ENCODE assay signal across 39 cellular contexts in genomic region chr21:41325138-41325537, GRCh38. TPM values are rescaled to one million over a fixed set of nuclear protein-coding genes. Genes with fewer than 3 reads are reported as not detected.
"Had no signal": no experiment of that assay in that cellular context is flagged by ENCODE, and none has a peak within 500 bp of the region (broad histone marks: within the 10 kb centered on the region; RNA-seq: fewer than 3 reads in every experiment).

No MANE protein-coding gene starts in this region.

- H3K27ac Mint-ChIP-seq: activated B cell treated with CpG ODN at 0.5 μM for 24 hours; activated CD4-positive, alpha-beta memory T cell treated with anti-CD3 and anti-CD28 coated beads for 36 hours; activated CD4-positive, alpha-beta T cell treated with anti-CD3 and anti-CD28 coated beads, Interleukin-2, amount 10 ng/mL, durations not matched to agents 24 days and 14 days; activated CD8-positive, alpha-beta T cell treated with anti-CD3 and anti-CD28 coated beads for 36 hours; activated naive CD4-positive, alpha-beta T cell treated with anti-CD3 and anti-CD28 coated beads for 36 hours; activated naive CD4-positive, alpha-beta T cell treated with anti-CD3 and anti-CD28 coated beads, Interleukin-2, amount 50 U/mL, for 72 hours; activated naive CD8-positive, alpha-beta T cell treated with anti-CD3 and anti-CD28 coated beads for 36 hours; activated T-cell treated with anti-CD3 and anti-CD28 coated beads, Interleukin-2, amount 50 U/mL, for 72 hours; activated T-helper 1 cell treated with anti-CD3 and anti-CD28 coated beads, Interleukin-12 subunit alpha, Interleukin-12 subunit beta, Interleukin-2, Interleukin-4 antibody, amounts not matched to agents 30 ng/mL and 10 ng/mL and 1 ng/mL, durations not matched to agents 14 hours and 24 hours and 36 hours; activated T-helper 17 cell treated with anti-CD3 and anti-CD28 coated beads, Interleukin-2, amount 50 U/mL, for 72 hours; brain; T-helper 1 cell treated with Interleukin-12 subunit alpha and Interleukin-12 subunit beta and Interleukin-4 antibody, amounts not matched to agents 30 μg/mL and 1 μg/mL, for 36 hours; T-helper 2 cell treated with Interferon-gamma antibody and Interleukin-4, amounts not matched to agents 5 μg/mL and 100 μg/mL, for 36 hours had no signal

- H3K4me1 ChIP-seq: adrenal gland had no signal

- DNase-seq: activated B cell treated with CpG ODN at 0.5 μM for 24 hours; activated CD4-positive, alpha-beta memory T cell treated with anti-CD3 and anti-CD28 coated beads for 36 hours; activated CD4-positive, alpha-beta T cell treated with anti-CD3 and anti-CD28 coated beads for 4 hours; activated CD4-positive, alpha-beta T cell treated with anti-CD3 and anti-CD28 coated beads, Interleukin-2, amount 10 ng/mL, durations not matched to agents 24 days and 14 days; activated CD4-positive, alpha-beta T cell treated with anti-CD3 and anti-CD28 coated beads, Interleukin-2, amount 50 U/mL, for 1 hour; activated CD4-positive, alpha-beta T cell treated with anti-CD3 and anti-CD28 coated beads, Interleukin-2, amount 50 U/mL, for 4 hours; activated CD4-positive, CD25-positive, alpha-beta regulatory T cell treated with anti-CD3 and anti-CD28 coated beads, Interleukin-2, amount 50 U/mL, for 72 hours; activated CD8-positive, alpha-beta memory T cell treated with anti-CD3 and anti-CD28 coated beads, Interleukin-2, amount 50 U/mL, for 4 hours; activated CD8-positive, alpha-beta T cell treated with anti-CD3 and anti-CD28 coated beads for 36 hours; activated effector memory CD4-positive, alpha-beta T cell treated with anti-CD3 and anti-CD28 coated beads, Interleukin-2, amount 50 U/mL, for 16 hours; activated gamma-delta T cell treated with Interleukin-2 at 50 U/mL for 16 hours; activated naive CD4-positive, alpha-beta T cell; activated naive CD4-positive, alpha-beta T cell treated with anti-CD3 and anti-CD28 coated beads for 36 hours; activated naive CD4-positive, alpha-beta T cell treated with anti-CD3 and anti-CD28 coated beads, Interleukin-2, amount 50 U/mL, for 16 hours; activated naive CD8-positive, alpha-beta T cell treated with anti-CD3 and anti-CD28 coated beads for 36 hours; activated T-cell treated with anti-CD3 and anti-CD28 coated beads for 4 hours; activated T-cell treated with anti-CD3 and anti-CD28 coated beads, Interleukin-2, amount 50 U/mL, for 1 hour; activated T-cell treated with anti-CD3 and anti-CD28 coated beads, Interleukin-2, amount 50 U/mL, for 4 hours; activated T-cell treated with anti-CD3 and anti-CD28 coated beads, Interleukin-2, amount 50 U/mL, for 72 hours; adrenal gland; amniotic stem cell; aorta; caudate nucleus; cerebellar nuclear complex; T-helper 2 cell; T-helper 9 cell had no signal

- H3K9me3 ChIP-seq: adrenal gland had no signal

- H3K4me1 Mint-ChIP-seq: central memory CD8-positive, alpha-beta T cell had no signal

- H3K4me3 Mint-ChIP-seq: activated B cell treated with CpG ODN at 0.5 μM for 24 hours; activated CD4-positive, alpha-beta memory T cell treated with anti-CD3 and anti-CD28 coated beads for 36 hours; activated CD4-positive, alpha-beta T cell treated with anti-CD3 and anti-CD28 coated beads, Interleukin-2, amount 10 ng/mL, durations not matched to agents 24 days and 14 days; activated CD8-positive, alpha-beta T cell treated with anti-CD3 and anti-CD28 coated beads for 36 hours; activated naive CD4-positive, alpha-beta T cell treated with anti-CD3 and anti-CD28 coated beads for 36 hours; activated naive CD8-positive, alpha-beta T cell treated with anti-CD3 and anti-CD28 coated beads for 36 hours; activated T-cell treated with anti-CD3 and anti-CD28 coated beads, Interleukin-2, amount 50 U/mL, for 4 hours; activated T-cell treated with anti-CD3 and anti-CD28 coated beads, Interleukin-2, amount 50 U/mL, for 72 hours; activated T-helper 1 cell treated with anti-CD3 and anti-CD28 coated beads, Interleukin-12 subunit alpha, Interleukin-12 subunit beta, Interleukin-2, Interleukin-4 antibody, amounts not matched to agents 30 ng/mL and 10 ng/mL and 1 ng/mL, durations not matched to agents 14 hours and 24 hours and 36 hours; activated T-helper 17 cell treated with anti-CD3 and anti-CD28 coated beads, Interleukin-2, amount 50 U/mL, for 72 hours; brain; central memory CD8-positive, alpha-beta T cell; T-helper 1 cell treated with Interleukin-12 subunit alpha and Interleukin-12 subunit beta and Interleukin-4 antibody, amounts not matched to agents 30 μg/mL and 1 μg/mL, for 36 hours; T-helper 2 cell treated with Interferon-gamma antibody and Interleukin-4, amounts not matched to agents 5 μg/mL and 100 μg/mL, for 36 hours had no signal

- H3K36me3 ChIP-seq: adrenal gland, cardiac muscle cell had no signal

- H3K4me3 ChIP-seq: adrenal gland, cardiac muscle cell had no signal

- H3K36me3 Mint-ChIP-seq: activated CD4-positive, alpha-beta memory T cell treated with anti-CD3 and anti-CD28 coated beads for 36 hours; activated naive CD4-positive, alpha-beta T cell treated with anti-CD3 and anti-CD28 coated beads, Interleukin-2, amount 50 U/mL, for 72 hours; activated naive CD8-positive, alpha-beta T cell treated with anti-CD3 and anti-CD28 coated beads for 36 hours; brain had no signal

- H3K27me3 Mint-ChIP-seq: activated CD4-positive, alpha-beta memory T cell treated with anti-CD3 and anti-CD28 coated beads for 36 hours; activated CD8-positive, alpha-beta T cell treated with anti-CD3 and anti-CD28 coated beads for 36 hours; activated naive CD8-positive, alpha-beta T cell treated with anti-CD3 and anti-CD28 coated beads for 36 hours had no signal

- H3K27ac ChIP-seq: adrenal gland, cardiac muscle cell, VCaP had no signal

- H3K9me3 Mint-ChIP-seq: activated B cell treated with CpG ODN at 0.5 μM for 24 hours; activated CD4-positive, alpha-beta memory T cell treated with anti-CD3 and anti-CD28 coated beads for 36 hours; activated CD4-positive, alpha-beta T cell treated with anti-CD3 and anti-CD28 coated beads, Interleukin-2, amount 10 ng/mL, durations not matched to agents 24 days and 14 days; activated CD8-positive, alpha-beta T cell treated with anti-CD3 and anti-CD28 coated beads for 36 hours; activated naive CD4-positive, alpha-beta T cell treated with anti-CD3 and anti-CD28 coated beads for 36 hours; activated naive CD4-positive, alpha-beta T cell treated with anti-CD3 and anti-CD28 coated beads, Interleukin-2, amount 50 U/mL, for 72 hours; activated naive CD8-positive, alpha-beta T cell treated with anti-CD3 and anti-CD28 coated beads for 36 hours; activated T-cell treated with anti-CD3 and anti-CD28 coated beads, Interleukin-2, amount 50 U/mL, for 4 hours; activated T-cell treated with anti-CD3 and anti-CD28 coated beads, Interleukin-2, amount 50 U/mL, for 72 hours; activated T-helper 1 cell treated with anti-CD3 and anti-CD28 coated beads, Interleukin-12 subunit alpha, Interleukin-12 subunit beta, Interleukin-2, Interleukin-4 antibody, amounts not matched to agents 30 ng/mL and 10 ng/mL and 1 ng/mL, durations not matched to agents 14 hours and 24 hours and 36 hours; activated T-helper 17 cell treated with anti-CD3 and anti-CD28 coated beads, Interleukin-2, amount 50 U/mL, for 72 hours; brain; central memory CD8-positive, alpha-beta T cell; T-helper 1 cell treated with Interleukin-12 subunit alpha and Interleukin-12 subunit beta and Interleukin-4 antibody, amounts not matched to agents 30 μg/mL and 1 μg/mL, for 36 hours; T-helper 2 cell treated with Interferon-gamma antibody and Interleukin-4, amounts not matched to agents 5 μg/mL and 100 μg/mL, for 36 hours had no signal

- FAIRE-seq: astrocyte, bronchial epithelial cell, TTC549 had no signal

- ATAC-seq: activated CD8-positive, alpha-beta T cell treated with anti-CD3 and anti-CD28 coated beads for 36 hours; activated naive CD4-positive, alpha-beta T cell treated with anti-CD3 and anti-CD28 coated beads, Interleukin-2, amount 50 U/mL, for 72 hours; activated T-cell treated with anti-CD3 and anti-CD28 coated beads, Interleukin-2, amount 50 U/mL, for 4 hours; activated T-cell treated with anti-CD3 and anti-CD28 coated beads, Interleukin-2, amount 50 U/mL, for 72 hours; activated T-helper 17 cell treated with anti-CD3 and anti-CD28 coated beads, Interleukin-2, amount 50 U/mL, for 72 hours had no signal

- H3K27me3 ChIP-seq: adrenal gland, cardiac muscle cell had no signal

RNA-seq across cellular contexts. Expression of gene FAM3B, which starts 8.5 kb away (rescaled TPM):
- total RNA-seq: activated B cell treated with CpG ODN at 0.5 μM for 24 hours; activated CD4-positive, alpha-beta memory T cell treated with anti-CD3 and anti-CD28 coated beads for 36 hours; activated CD4-positive, alpha-beta T cell treated with anti-CD3 and anti-CD28 coated beads, Interleukin-2, amount 10 ng/mL, durations not matched to agents 24 days and 14 days; activated CD8-positive, alpha-beta memory T cell treated with anti-CD3 and anti-CD28 coated beads for 36 hours; activated CD8-positive, alpha-beta T cell treated with anti-CD3 and anti-CD28 coated beads for 36 hours; activated naive CD4-positive, alpha-beta T cell treated with anti-CD3 and anti-CD28 coated beads for 36 hours; activated naive CD4-positive, alpha-beta T cell treated with anti-CD3 and anti-CD28 coated beads, Interleukin-2, amount 50 U/mL, for 72 hours; activated naive CD8-positive, alpha-beta T cell treated with anti-CD3 and anti-CD28 coated beads for 36 hours; activated T-cell treated with anti-CD3 and anti-CD28 coated beads, Interleukin-2, amount 50 U/mL, for 4 hours; activated T-cell treated with anti-CD3 and anti-CD28 coated beads, Interleukin-2, amount 50 U/mL, for 72 hours; activated T-helper 1 cell treated with anti-CD3 and anti-CD28 coated beads, Interleukin-12 subunit alpha, Interleukin-12 subunit beta, Interleukin-2, Interleukin-4 antibody, amounts not matched to agents 30 ng/mL and 10 ng/mL and 1 ng/mL, durations not matched to agents 14 hours and 24 hours and 36 hours; activated T-helper 17 cell treated with anti-CD3 and anti-CD28 coated beads, Interleukin-2, amount 50 U/mL, for 72 hours; astrocyte; bronchial epithelial cell; cardiac muscle cell had no signal
- polyA plus RNA-seq: cardiac muscle cell had no signal
